1 cellular context compared by ENCODE assay signal in the genomic region with DNA sequence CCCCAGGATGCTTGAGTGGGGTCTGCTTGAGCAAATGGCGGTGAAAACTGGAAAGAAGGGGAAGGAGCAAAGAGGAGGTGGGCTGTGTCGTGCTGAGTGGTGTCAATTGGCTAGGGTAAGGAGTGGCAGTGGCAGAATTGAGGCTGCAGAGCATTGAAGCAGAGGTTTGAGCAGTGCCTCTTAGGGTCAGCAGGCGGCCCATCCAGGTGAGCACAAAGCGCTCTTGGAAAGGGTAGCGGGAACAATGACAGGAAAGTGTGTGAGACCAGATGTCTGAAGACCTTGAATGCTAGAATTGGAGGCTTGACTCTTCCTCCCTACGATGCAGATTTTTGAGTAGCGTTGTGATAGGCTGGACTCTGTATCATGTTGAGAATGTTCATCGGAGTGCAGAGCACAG.
TF ChIP-seq lines count a peak whose summit lies in the region.

No MANE protein-coding gene starts in this region.

TF ChIP-seq in WTC11, 78 proteins besides CTCF, POLR2A, EP300 and RAD21 (continued from another document):
- TF ChIP-seq, protein P1, sequence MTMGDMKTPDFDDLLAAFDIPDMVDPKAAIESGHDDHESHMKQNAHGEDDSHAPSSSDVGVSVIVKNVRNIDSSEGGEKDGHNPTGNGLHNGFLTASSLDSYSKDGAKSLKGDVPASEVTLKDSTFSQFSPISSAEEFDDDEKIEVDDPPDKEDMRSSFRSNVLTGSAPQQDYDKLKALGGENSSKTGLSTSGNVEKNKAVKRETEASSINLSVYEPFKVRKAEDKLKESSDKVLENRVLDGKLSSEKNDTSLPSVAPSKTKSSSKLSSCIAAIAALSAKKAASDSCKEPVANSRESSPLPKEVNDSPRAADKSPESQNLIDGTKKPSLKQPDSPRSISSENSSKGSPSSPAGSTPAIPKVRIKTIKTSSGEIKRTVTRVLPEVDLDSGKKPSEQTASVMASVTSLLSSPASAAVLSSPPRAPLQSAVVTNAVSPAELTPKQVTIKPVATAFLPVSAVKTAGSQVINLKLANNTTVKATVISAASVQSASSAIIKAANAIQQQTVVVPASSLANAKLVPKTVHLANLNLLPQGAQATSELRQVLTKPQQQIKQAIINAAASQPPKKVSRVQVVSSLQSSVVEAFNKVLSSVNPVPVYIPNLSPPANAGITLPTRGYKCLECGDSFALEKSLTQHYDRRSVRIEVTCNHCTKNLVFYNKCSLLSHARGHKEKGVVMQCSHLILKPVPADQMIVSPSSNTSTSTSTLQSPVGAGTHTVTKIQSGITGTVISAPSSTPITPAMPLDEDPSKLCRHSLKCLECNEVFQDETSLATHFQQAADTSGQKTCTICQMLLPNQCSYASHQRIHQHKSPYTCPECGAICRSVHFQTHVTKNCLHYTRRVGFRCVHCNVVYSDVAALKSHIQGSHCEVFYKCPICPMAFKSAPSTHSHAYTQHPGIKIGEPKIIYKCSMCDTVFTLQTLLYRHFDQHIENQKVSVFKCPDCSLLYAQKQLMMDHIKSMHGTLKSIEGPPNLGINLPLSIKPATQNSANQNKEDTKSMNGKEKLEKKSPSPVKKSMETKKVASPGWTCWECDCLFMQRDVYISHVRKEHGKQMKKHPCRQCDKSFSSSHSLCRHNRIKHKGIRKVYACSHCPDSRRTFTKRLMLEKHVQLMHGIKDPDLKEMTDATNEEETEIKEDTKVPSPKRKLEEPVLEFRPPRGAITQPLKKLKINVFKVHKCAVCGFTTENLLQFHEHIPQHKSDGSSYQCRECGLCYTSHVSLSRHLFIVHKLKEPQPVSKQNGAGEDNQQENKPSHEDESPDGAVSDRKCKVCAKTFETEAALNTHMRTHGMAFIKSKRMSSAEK (CRISPR knock-in tag; IDR thresholded peaks at IDR 0.05; ENCODE audit: borderline replicate concordance) = no peak
- no peak for TF ChIP-seq ETV6 (CRISPR knock-in tag; IDR thresholded peaks at IDR 0.05)
- no peak for TF ChIP-seq TEAD4 (CRISPR knock-in tag; IDR thresholded peaks at IDR 0.05)
- no peak for TF ChIP-seq NR2C2 (CRISPR knock-in tag; IDR thresholded peaks at IDR 0.05)
